Comparison of ENCODE assay signal across 38 cellular contexts in the genomic region with DNA sequence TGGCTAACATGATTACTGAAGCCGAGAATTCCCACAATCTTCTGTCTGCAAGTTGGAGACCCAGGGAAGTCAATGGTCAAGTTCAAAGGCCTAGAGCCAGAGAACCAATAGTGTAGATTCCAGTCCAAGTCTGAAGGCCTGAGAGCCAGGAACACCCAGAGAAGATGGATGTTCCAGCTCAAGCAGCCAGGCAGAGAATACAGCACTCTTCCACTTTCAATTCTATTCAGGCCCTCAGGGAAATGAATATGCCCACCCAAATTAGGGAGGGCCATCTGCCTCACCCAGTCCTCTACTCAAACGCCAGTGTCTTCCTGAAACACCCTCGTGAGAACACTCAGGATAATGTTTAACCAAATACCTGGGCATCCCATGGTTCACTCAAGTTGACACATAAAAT.
"Had no signal": no experiment of that assay in that cellular context is flagged by ENCODE, and none has a peak within 500 bp of the region (broad histone marks: within the 10 kb centered on the region; RNA-seq: fewer than 3 reads in every experiment).

No MANE protein-coding gene starts in this region.

- H3K4me3 Mint-ChIP-seq: activated naive CD4-positive, alpha-beta T cell treated with anti-CD3 and anti-CD28 coated beads for 36 hours; activated naive CD4-positive, alpha-beta T cell treated with anti-CD3 and anti-CD28 coated beads, Interleukin-2, amount 10 ng/mL, durations not matched to agents 7 days and 5 days; activated naive CD4-positive, alpha-beta T cell treated with anti-CD3 and anti-CD28 coated beads, Interleukin-2, amount 50 U/mL, for 24 hours; activated naive CD8-positive, alpha-beta T cell; activated naive CD8-positive, alpha-beta T cell treated with anti-CD3 and anti-CD28 coated beads for 36 hours; activated naive CD8-positive, alpha-beta T cell treated with anti-CD3 and anti-CD28 coated beads, Interleukin-2, amount 10 ng/mL, durations not matched to agents 7 days and 5 days; activated naive CD8-positive, alpha-beta T cell treated with anti-CD3 and anti-CD28 coated beads, Interleukin-2, amount 50 U/mL, for 24 hours; activated T-cell treated with anti-CD3 and anti-CD28 coated beads, Interleukin-2, amount 50 U/mL, for 24 hours; activated T-cell treated with anti-CD3 and anti-CD28 coated beads, Interleukin-2, amount 50 U/mL, for 4 hours; activated T-cell treated with anti-CD3 and anti-CD28 coated beads, Interleukin-2, amount 50 U/mL, for 72 hours; activated T-helper 1 cell treated with anti-CD3 and anti-CD28 coated beads, Interleukin-12 subunit alpha, Interleukin-12 subunit beta, Interleukin-2, Interleukin-4 antibody, amounts not matched to agents 30 ng/mL and 10 ng/mL and 1 ng/mL, durations not matched to agents 14 hours and 24 hours and 36 hours; activated T-helper 17 cell treated with anti-CD3 and anti-CD28 coated beads, Interleukin-2, amount 50 U/mL, for 72 hours; brain; central memory CD8-positive, alpha-beta T cell had no signal

- DNase-seq: activated effector memory CD4-positive, alpha-beta T cell treated with anti-CD3 and anti-CD28 coated beads, Interleukin-2, amount 50 U/mL, for 16 hours; activated effector memory CD4-positive, alpha-beta T cell treated with Interleukin-2 at 50 U/mL for 16 hours; activated gamma-delta T cell; activated gamma-delta T cell treated with Interleukin-2 at 50 U/mL for 16 hours; activated naive CD4-positive, alpha-beta T cell; activated naive CD4-positive, alpha-beta T cell treated with anti-CD3 and anti-CD28 coated beads for 36 hours; activated naive CD4-positive, alpha-beta T cell treated with anti-CD3 and anti-CD28 coated beads, Interleukin-2, amount 10 ng/mL, durations not matched to agents 7 days and 5 days; activated naive CD4-positive, alpha-beta T cell treated with anti-CD3 and anti-CD28 coated beads, Interleukin-2, amount 50 U/mL, for 16 hours; activated naive CD4-positive, alpha-beta T cell treated with Interleukin-2 at 50 U/mL for 16 hours; activated naive CD8-positive, alpha-beta T cell treated with anti-CD3 and anti-CD28 coated beads for 36 hours; activated naive CD8-positive, alpha-beta T cell treated with anti-CD3 and anti-CD28 coated beads, Interleukin-2, amount 10 ng/mL, durations not matched to agents 7 days and 5 days; activated naive CD8-positive, alpha-beta T cell treated with anti-CD3 and anti-CD28 coated beads, Interleukin-2, amount 50 U/mL, for 24 hours; activated T-cell treated with anti-CD3 and anti-CD28 coated beads, Interleukin-2, amount 50 U/mL, for 1 hour; activated T-cell treated with anti-CD3 and anti-CD28 coated beads, Interleukin-2, amount 50 U/mL, for 24 hours; activated T-cell treated with anti-CD3 and anti-CD28 coated beads, Interleukin-2, amount 50 U/mL, for 4 hours; activated T-cell treated with anti-CD3 and anti-CD28 coated beads, Interleukin-2, amount 50 U/mL, for 48 hours; activated T-cell treated with anti-CD3 and anti-CD28 coated beads, Interleukin-2, amount 50 U/mL, for 72 hours; adrenal gland; amniotic stem cell; amygdala; anterior cingulate cortex; aorta; body of pancreas; brain microvascular endothelial cell; caudate nucleus; central memory CD4-positive, alpha-beta T cell; cerebellar nuclear complex had no signal

- H3K4me1 Mint-ChIP-seq: activated naive CD4-positive, alpha-beta T cell treated with anti-CD3 and anti-CD28 coated beads, Interleukin-2, amount 10 ng/mL, durations not matched to agents 7 days and 5 days; activated naive CD4-positive, alpha-beta T cell treated with anti-CD3 and anti-CD28 coated beads, Interleukin-2, amount 50 U/mL, for 24 hours; activated naive CD8-positive, alpha-beta T cell treated with anti-CD3 and anti-CD28 coated beads for 36 hours; activated naive CD8-positive, alpha-beta T cell treated with anti-CD3 and anti-CD28 coated beads, Interleukin-2, amount 10 ng/mL, durations not matched to agents 7 days and 5 days; activated naive CD8-positive, alpha-beta T cell treated with anti-CD3 and anti-CD28 coated beads, Interleukin-2, amount 50 U/mL, for 24 hours; activated T-helper 17 cell treated with anti-CD3 and anti-CD28 coated beads, Interleukin-2, amount 50 U/mL, for 72 hours; central memory CD8-positive, alpha-beta T cell had no signal

- H3K27ac ChIP-seq: adrenal gland, ascending aorta, body of pancreas, brain microvascular endothelial cell, breast epithelium, cardiac muscle cell had no signal

- H3K4me1 ChIP-seq: adrenal gland, ascending aorta, body of pancreas, breast epithelium had no signal

- H3K4me3 ChIP-seq: adrenal gland, ascending aorta, body of pancreas, breast epithelium, cardiac muscle cell had no signal

- ATAC-seq: activated naive CD4-positive, alpha-beta T cell treated with anti-CD3 and anti-CD28 coated beads, Interleukin-2, amount 50 U/mL, for 72 hours; activated naive CD8-positive, alpha-beta T cell treated with anti-CD3 and anti-CD28 coated beads, Interleukin-2, amount 50 U/mL, for 24 hours; activated T-cell treated with anti-CD3 and anti-CD28 coated beads, Interleukin-2, amount 50 U/mL, for 4 hours; activated T-cell treated with anti-CD3 and anti-CD28 coated beads, Interleukin-2, amount 50 U/mL, for 72 hours; activated T-helper 17 cell treated with anti-CD3 and anti-CD28 coated beads, Interleukin-2, amount 50 U/mL, for 72 hours; body of pancreas had no signal

- H3K27me3 ChIP-seq: adrenal gland, ascending aorta, body of pancreas, brain microvascular endothelial cell, breast epithelium, cardiac muscle cell had no signal

- H3K27ac Mint-ChIP-seq: activated naive CD4-positive, alpha-beta T cell treated with anti-CD3 and anti-CD28 coated beads for 36 hours; activated naive CD4-positive, alpha-beta T cell treated with anti-CD3 and anti-CD28 coated beads, Interleukin-2, amount 10 ng/mL, durations not matched to agents 7 days and 5 days; activated naive CD4-positive, alpha-beta T cell treated with anti-CD3 and anti-CD28 coated beads, Interleukin-2, amount 50 U/mL, for 24 hours; activated naive CD4-positive, alpha-beta T cell treated with anti-CD3 and anti-CD28 coated beads, Interleukin-2, amount 50 U/mL, for 72 hours; activated naive CD8-positive, alpha-beta T cell; activated naive CD8-positive, alpha-beta T cell treated with anti-CD3 and anti-CD28 coated beads for 36 hours; activated naive CD8-positive, alpha-beta T cell treated with anti-CD3 and anti-CD28 coated beads, Interleukin-2, amount 10 ng/mL, durations not matched to agents 7 days and 5 days; activated naive CD8-positive, alpha-beta T cell treated with anti-CD3 and anti-CD28 coated beads, Interleukin-2, amount 50 U/mL, for 24 hours; activated T-cell treated with anti-CD3 and anti-CD28 coated beads, Interleukin-2, amount 50 U/mL, for 24 hours; activated T-cell treated with anti-CD3 and anti-CD28 coated beads, Interleukin-2, amount 50 U/mL, for 72 hours; activated T-helper 1 cell treated with anti-CD3 and anti-CD28 coated beads, Interleukin-12 subunit alpha, Interleukin-12 subunit beta, Interleukin-2, Interleukin-4 antibody, amounts not matched to agents 30 ng/mL and 10 ng/mL and 1 ng/mL, durations not matched to agents 14 hours and 24 hours and 36 hours; activated T-helper 17 cell treated with anti-CD3 and anti-CD28 coated beads, Interleukin-2, amount 50 U/mL, for 72 hours; activated T-helper 2 cell treated with anti-CD3 and anti-CD28 coated beads, Interferon-gamma antibody, Interleukin-2, Interleukin-4, amounts not matched to agents 10 μg/mL and 5 μg/mL and 100 μg/mL, durations not matched to agents 14 hours and 24 hours and 36 hours had no signal

- H3K36me3 ChIP-seq: adrenal gland, ascending aorta, brain microvascular endothelial cell, breast epithelium, cardiac muscle cell had no signal

- H3K36me3 Mint-ChIP-seq: activated naive CD4-positive, alpha-beta T cell treated with anti-CD3 and anti-CD28 coated beads, Interleukin-2, amount 10 ng/mL, durations not matched to agents 7 days and 5 days; activated naive CD4-positive, alpha-beta T cell treated with anti-CD3 and anti-CD28 coated beads, Interleukin-2, amount 50 U/mL, for 24 hours; activated naive CD4-positive, alpha-beta T cell treated with anti-CD3 and anti-CD28 coated beads, Interleukin-2, amount 50 U/mL, for 72 hours; activated naive CD8-positive, alpha-beta T cell; activated naive CD8-positive, alpha-beta T cell treated with anti-CD3 and anti-CD28 coated beads for 36 hours; activated naive CD8-positive, alpha-beta T cell treated with anti-CD3 and anti-CD28 coated beads, Interleukin-2, amount 10 ng/mL, durations not matched to agents 7 days and 5 days; brain had no signal

- H3K9me3 ChIP-seq: adrenal gland, ascending aorta, body of pancreas had no signal
